ENCODE assay signal across 27 cellular contexts in genomic region chr1:198830397-198830796, GRCh38.
DNase-seq lines count a peak whose midpoint lies in the region; ATAC-seq, FAIRE-seq and TF ChIP-seq lines count a peak whose summit lies in the region.
"Had no signal": no experiment of that assay in that cellular context is flagged by ENCODE, and none has a peak within 500 bp of the region (broad histone marks: within the 10 kb centered on the region; RNA-seq: fewer than 3 reads in every experiment).

No MANE protein-coding gene starts in this region.

- H3K36me3 ChIP-seq in BLaER1 (peaks cover 28% of the 10 kb centered on the region; the same call in 1 of the 2 replicates), keratinocyte (ENCODE audit: control insufficient read depth in 2 of 2, extremely low read depth in 1 of 2, insufficient read depth in 2 of 2, low read length in 2 of 2) (no peaks in the 10 kb centered on the region)
- H3K36me3 ChIP-seq: ascending aorta, left ventricle myocardium inferior, neural progenitor cell, prostate gland, thyroid gland had no signal

- no peaks in the 10 kb centered on the region for H3K9me1 ChIP-seq in keratinocyte (ENCODE audit: control insufficient read depth, extremely low read depth, insufficient read depth, low read length)

- no peaks in the 10 kb centered on the region for H3K9me3 ChIP-seq in BLaER1
- no peaks in the 10 kb centered on the region for H3K9me3 ChIP-seq in keratinocyte (ENCODE audit: control insufficient read depth, low read depth, low read length)
- H3K9me3 ChIP-seq: ascending aorta, prostate gland, thyroid gland had no signal

- peak overlapping the region; percentile 15; the same call in 1 of the 2 replicates for H3K4me2 ChIP-seq in BLaER1
- H3K4me2 ChIP-seq in keratinocyte (ENCODE audit: control insufficient read depth, extremely low read depth, insufficient read depth, low read depth, low read length), result peak overlapping the region; percentile 59
- H3K4me2 ChIP-seq: neural progenitor cell, PC-9 had no signal

- no peak overlapping the region for H3K27ac ChIP-seq in BLaER1
- peak overlapping the region; percentile 22 for H3K27ac ChIP-seq in keratinocyte (ENCODE audit: control insufficient read depth, insufficient read depth, low read length)
- H3K27ac ChIP-seq: ascending aorta, left ventricle myocardium inferior, neural progenitor cell, PC-9, prostate gland, thyroid gland had no signal

- H3K9ac ChIP-seq in BLaER1, result no peak overlapping the region
- peak overlapping the region; percentile 39 for H3K9ac ChIP-seq in keratinocyte (ENCODE audit: control insufficient read depth, extremely low read depth, insufficient read depth, low read length)
- H3K9ac ChIP-seq: neural progenitor cell had no signal

- H3K4me3 ChIP-seq in BLaER1 (no peak overlapping the region), keratinocyte (ENCODE audit: control insufficient read depth in 2 of 3, extremely low read depth in 1 of 3, insufficient read depth in 2 of 3, low read depth in 1 of 3, low read length in 3 of 3) (no peak overlapping the region)
- H3K4me3 ChIP-seq: ascending aorta, left ventricle myocardium inferior, neural progenitor cell, PC-9, prostate gland, thyroid gland had no signal

- no peaks in the 10 kb centered on the region for H3K36me3 Mint-ChIP-seq in activated naive CD8-positive, alpha-beta T cell treated with anti-CD3 and anti-CD28 coated beads, Interleukin-2, amount 50 U/mL, for 24 hours (ENCODE audit: low read depth)
- H3K36me3 Mint-ChIP-seq: CD14-positive monocyte had no signal

- peak in 1 of 3 experiments; percentile 6 for TF ChIP-seq CTCF in keratinocyte (optimal IDR thresholded peaks at IDR 0.05 in 1 of 3, IDR thresholded peaks at IDR 0.05 in 1 of 3, conservative IDR thresholded peaks at IDR 0.05 in 1 of 3; ENCODE audit: extremely low read depth in 1 of 3, insufficient read depth in 2 of 3, low read length in 3 of 3)

- H3K27me3 Mint-ChIP-seq in activated naive CD8-positive, alpha-beta T cell treated with anti-CD3 and anti-CD28 coated beads, Interleukin-2, amount 50 U/mL, for 24 hours, result peaks cover 2% of the 10 kb centered on the region

- peak overlapping the region; percentile 85 for H2AFZ ChIP-seq in keratinocyte (ENCODE audit: control insufficient read depth, low read length)
- H2AFZ ChIP-seq: neural progenitor cell, PC-9 had no signal

- TF ChIP-seq POLR2A in GM12892 (IDR thresholded peaks at IDR 0.05; ENCODE audit: low read depth, low read length), result no peak

- no peaks in the 10 kb centered on the region for H3K27me3 ChIP-seq in BLaER1
- H3K27me3 ChIP-seq in keratinocyte (ENCODE audit: control insufficient read depth, extremely low read depth, insufficient read depth, low read length), result no peaks in the 10 kb centered on the region
- H3K27me3 ChIP-seq: ascending aorta, neural progenitor cell, thyroid gland had no signal

- ATAC-seq in activated naive CD8-positive, alpha-beta T cell treated with anti-CD3 and anti-CD28 coated beads, Interleukin-2, amount 50 U/mL, for 24 hours, result peak; percentile 24
- ATAC-seq: effector memory CD8-positive, alpha-beta T cell; T-helper 17 cell had no signal

- no peaks in the 10 kb centered on the region for H3K79me2 ChIP-seq in keratinocyte (ENCODE audit: control insufficient read depth, insufficient read depth, low read length)

- H3K4me1 ChIP-seq in BLaER1, result peaks cover 20% of the 10 kb centered on the region
- H3K4me1 ChIP-seq in keratinocyte (ENCODE audit: control insufficient read depth, extremely low read depth, insufficient read depth, low read length), result peaks cover 16% of the 10 kb centered on the region
- H3K4me1 ChIP-seq: ascending aorta, left ventricle myocardium inferior, neural progenitor cell, prostate gland, thyroid gland had no signal

- in situ Hi-C loops in KBM-7 (cut with MboI; ENCODE audit: low pct_unique_long_range_greater_than_20kb, low sequenced_read_pairs), result no loop called here

- no peaks in the 10 kb centered on the region for H4K20me1 ChIP-seq in BLaER1
- H4K20me1 ChIP-seq in keratinocyte (ENCODE audit: control insufficient read depth, extremely low read depth, insufficient read depth, low read length), result no peaks in the 10 kb centered on the region

- DNase-seq in GM12892 (ENCODE audit: insufficient read length) (no peak), keratinocyte (ENCODE audit: low read depth, low spot score) (no peak), DMS53 (lab: John Stamatoyannopoulos, UW) (no peak), NCI-H2171 (lab: John Stamatoyannopoulos, UW) (no peak), KBM-7 (no peak), SKM-1 treated with dmso at 0.1 percent for 144 hours (lab: John Stamatoyannopoulos, UW; ENCODE audit: unreplicated experiment) (no peak)
- DNase-seq in activated naive CD8-positive, alpha-beta T cell treated with anti-CD3 and anti-CD28 coated beads, Interleukin-2, amount 50 U/mL, for 24 hours, result no peak
- DNase-seq: activated CD4-positive, alpha-beta T cell treated with anti-CD3 and anti-CD28 coated beads, Interleukin-2, amount 50 U/mL, for 48 hours; activated gamma-delta T cell treated with Interleukin-2 at 50 U/mL for 16 hours; effector memory CD8-positive, alpha-beta T cell; GDM1; glutamatergic neuron; left ventricle myocardium inferior; NCI-H1436; NCI-H774; PC-9; small intestine; stimulated activated CD4-positive, alpha-beta T cell treated with anti-CD3 and anti-CD28 coated beads, Interleukin-2, amount 100 ng/mL, for 48 hours; stimulated activated naive CD4-positive, alpha-beta T cell treated with Interleukin-2 at 50 U/mL for 16 hours; T-helper 17 cell; thyroid gland had no signal

- H3K27ac Mint-ChIP-seq in activated naive CD8-positive, alpha-beta T cell treated with anti-CD3 and anti-CD28 coated beads, Interleukin-2, amount 50 U/mL, for 24 hours, result no peak overlapping the region
- H3K27ac Mint-ChIP-seq: CD14-positive monocyte; effector memory CD8-positive, alpha-beta T cell; neural progenitor cell; T-helper 17 cell had no signal

- FAIRE-seq in GM12892 (lab: Jason Lieb, UNC) (peak; percentile 61), keratinocyte (lab: Jason Lieb, UNC) (no peak)
- FAIRE-seq: colon, small intestine had no signal

- no peaks in the 10 kb centered on the region for H3K9me3 Mint-ChIP-seq in activated naive CD8-positive, alpha-beta T cell treated with anti-CD3 and anti-CD28 coated beads, Interleukin-2, amount 50 U/mL, for 24 hours
- H3K9me3 Mint-ChIP-seq: effector memory CD8-positive, alpha-beta T cell; neural progenitor cell had no signal

- H3K4me1 Mint-ChIP-seq in activated naive CD8-positive, alpha-beta T cell treated with anti-CD3 and anti-CD28 coated beads, Interleukin-2, amount 50 U/mL, for 24 hours, result peaks cover 5% of the 10 kb centered on the region
- H3K4me1 Mint-ChIP-seq: T-helper 17 cell had no signal

- no peak overlapping the region for H3K4me3 Mint-ChIP-seq in activated naive CD8-positive, alpha-beta T cell treated with anti-CD3 and anti-CD28 coated beads, Interleukin-2, amount 50 U/mL, for 24 hours
- H3K4me3 Mint-ChIP-seq: CD14-positive monocyte; effector memory CD8-positive, alpha-beta T cell; neural progenitor cell; T-helper 17 cell had no signal

- dilution Hi-C loops in keratinocyte (cut with MboI; ENCODE audit: extremely low pct_ligation_motif_present, low sequenced_read_pairs), result no loop called here
